Comparison of ENCODE assay signal across 14 cellular contexts in genomic region chr9:3931996-3932906, GRCh38.
DNase-seq lines count a peak whose midpoint lies in the region; ATAC-seq, FAIRE-seq and TF ChIP-seq lines count a peak whose summit lies in the region.
"Had no signal": no experiment of that assay in that cellular context is flagged by ENCODE, and none has a peak within 500 bp of the region (broad histone marks: within the 10 kb centered on the region; RNA-seq: fewer than 3 reads in every experiment).

No MANE protein-coding gene starts in this region.

- H3K27me3 ChIP-seq in keratinocyte (ENCODE audit: control insufficient read depth, extremely low read depth, insufficient read depth, low read length), result no peaks in the 10 kb centered on the region

- no peaks in the 10 kb centered on the region for H3K9me3 ChIP-seq in keratinocyte (ENCODE audit: control insufficient read depth, low read depth, low read length)

- TF ChIP-seq CTCF in AG10803 (conservative IDR thresholded peaks at IDR 0.05; ENCODE audit: low read length) (no peak), HFFc6 (IDR thresholded peaks at IDR 0.05) (no peak), keratinocyte (optimal IDR thresholded peaks at IDR 0.05 in 1 of 3, IDR thresholded peaks at IDR 0.05 in 1 of 3, conservative IDR thresholded peaks at IDR 0.05 in 1 of 3; ENCODE audit: extremely low read depth in 1 of 3, insufficient read depth in 2 of 3, low read length in 3 of 3) (no peak)

- peak; percentile 61 for DNase-seq in AG10803 (ENCODE audit: low read depth)
- DNase-seq in HFFc6, result peak; percentile 58
- no peak for DNase-seq in activated naive CD4-positive, alpha-beta T cell treated with anti-CD3 and anti-CD28 coated beads, Interleukin-2, amount 50 U/mL, for 72 hours (ENCODE audit: low spot score in 2 of 2)
- peak; percentile 52 for DNase-seq in keratinocyte (ENCODE audit: low read depth, low spot score)
- DNase-seq in GDM1 (lab: John Stamatoyannopoulos, UW), result no peak
- no peak for DNase-seq in stimulated activated CD4-positive, alpha-beta T cell treated with anti-CD3 and anti-CD28 coated beads, Interleukin-4, amount 100 ng/mL, for 24 hours
- no peak for DNase-seq in stimulated activated CD4-positive, alpha-beta T cell treated with anti-CD3 and anti-CD28 coated beads, Interleukin-12 subunit alpha, Interleukin-12 subunit beta, amount 100 ng/mL, for 4 hours
- no peak for DNase-seq in 8988T
- DNase-seq: CD4-positive, alpha-beta memory T cell; MM.1S; stimulated activated CD4-positive, alpha-beta T cell treated with anti-CD3 and anti-CD28 coated beads, Interleukin-2, amount 100 ng/mL, for 24 hours; stimulated activated naive CD4-positive, alpha-beta T cell treated with Interleukin-2 at 50 U/mL for 16 hours had no signal

- peaks cover 31% of the 10 kb centered on the region for H3K36me3 Mint-ChIP-seq in HFFc6 (ENCODE audit: low read depth)
- no peaks in the 10 kb centered on the region for H3K36me3 Mint-ChIP-seq in activated naive CD4-positive, alpha-beta T cell treated with anti-CD3 and anti-CD28 coated beads, Interleukin-2, amount 50 U/mL, for 72 hours
- H3K36me3 Mint-ChIP-seq: CD4-positive, alpha-beta memory T cell had no signal

- H3K4me1 ChIP-seq in keratinocyte (ENCODE audit: control insufficient read depth, extremely low read depth, insufficient read depth, low read length), result peaks cover 17% of the 10 kb centered on the region
- H3K4me1 ChIP-seq: parathyroid adenoma had no signal

- H3K4me3 ChIP-seq in AG10803 (ENCODE audit: low read length), result no peak overlapping the region
- H3K4me3 ChIP-seq in keratinocyte (ENCODE audit: control insufficient read depth in 2 of 3, extremely low read depth in 1 of 3, insufficient read depth in 2 of 3, low read depth in 1 of 3, low read length in 3 of 3), result peak overlapping the region in 1 of 3 experiments; percentile 17

- peak overlapping the region; percentile 46 for H3K27ac ChIP-seq in keratinocyte (ENCODE audit: control insufficient read depth, insufficient read depth, low read length)
- H3K27ac ChIP-seq: parathyroid adenoma had no signal

- ATAC-seq in activated naive CD4-positive, alpha-beta T cell treated with anti-CD3 and anti-CD28 coated beads, Interleukin-2, amount 50 U/mL, for 72 hours, result peak; percentile 48 to 85
- ATAC-seq: Panc1 had no signal

- H3K9ac ChIP-seq in keratinocyte (ENCODE audit: control insufficient read depth, extremely low read depth, insufficient read depth, low read length), result no peak overlapping the region
- H3K9ac ChIP-seq: parathyroid adenoma had no signal

- no peaks in the 10 kb centered on the region for H3K9me3 Mint-ChIP-seq in HFFc6
- H3K9me3 Mint-ChIP-seq in activated naive CD4-positive, alpha-beta T cell treated with anti-CD3 and anti-CD28 coated beads, Interleukin-2, amount 50 U/mL, for 72 hours, result no peaks in the 10 kb centered on the region
- H3K9me3 Mint-ChIP-seq: CD4-positive, alpha-beta memory T cell had no signal

- H2AFZ ChIP-seq in keratinocyte (ENCODE audit: control insufficient read depth, low read length), result no peak overlapping the region
- H2AFZ ChIP-seq: parathyroid adenoma had no signal

- dilution Hi-C loops in keratinocyte (cut with MboI; ENCODE audit: extremely low pct_ligation_motif_present, low sequenced_read_pairs), result no loop called here

- no peaks in the 10 kb centered on the region for H4K20me1 ChIP-seq in keratinocyte (ENCODE audit: control insufficient read depth, extremely low read depth, insufficient read depth, low read length)

- H3K79me2 ChIP-seq in keratinocyte (ENCODE audit: control insufficient read depth, insufficient read depth, low read length), result no peaks in the 10 kb centered on the region
- H3K79me2 ChIP-seq: parathyroid adenoma had no signal

- H3K27me3 Mint-ChIP-seq in HFFc6 (ENCODE audit: insufficient read depth), result no peaks in the 10 kb centered on the region

- peak overlapping the region; percentile 30; the same call in 1 of the 2 replicates for H3K4me3 Mint-ChIP-seq in HFFc6
- H3K4me3 Mint-ChIP-seq: CD4-positive, alpha-beta memory T cell had no signal

- H3K36me3 ChIP-seq in keratinocyte (ENCODE audit: control insufficient read depth in 2 of 2, extremely low read depth in 1 of 2, insufficient read depth in 2 of 2, low read length in 2 of 2), result no peaks in the 10 kb centered on the region

- H3K4me1 Mint-ChIP-seq in HFFc6 (ENCODE audit: low read depth), result peaks cover 26% of the 10 kb centered on the region
- H3K4me1 Mint-ChIP-seq: CD4-positive, alpha-beta memory T cell had no signal

- peak overlapping the region; percentile 80 for H3K27ac Mint-ChIP-seq in HFFc6
- H3K27ac Mint-ChIP-seq in activated naive CD4-positive, alpha-beta T cell treated with anti-CD3 and anti-CD28 coated beads, Interleukin-2, amount 50 U/mL, for 72 hours, result peak overlapping the region in 1 of 2 donors; percentile 68
- H3K27ac Mint-ChIP-seq: CD4-positive, alpha-beta memory T cell had no signal

- peak overlapping the region; percentile 57 for H3K4me2 ChIP-seq in keratinocyte (ENCODE audit: control insufficient read depth, extremely low read depth, insufficient read depth, low read depth, low read length)

- no peaks in the 10 kb centered on the region for H3K9me1 ChIP-seq in keratinocyte (ENCODE audit: control insufficient read depth, extremely low read depth, insufficient read depth, low read length)

- peak; percentile 66 for FAIRE-seq in keratinocyte (lab: Jason Lieb, UNC)

Comparison
In these comparisons a context has a peak if more than half of its experiments do, and no peak if none do; other contexts are left out.
1. DNase-seq: peak in AG10803 (single experiment), HFFc6 (single experiment) and keratinocyte (single experiment); none in activated naive CD4-positive, alpha-beta T cell treated with anti-CD3 and anti-CD28 coated beads, Interleukin-2, amount 50 U/mL, for 72 hours (0 of 2), GDM1 (single experiment), stimulated activated CD4-positive, alpha-beta T cell treated with anti-CD3 and anti-CD28 coated beads, Interleukin-4, amount 100 ng/mL, for 24 hours (single experiment), stimulated activated CD4-positive, alpha-beta T cell treated with anti-CD3 and anti-CD28 coated beads, Interleukin-12 subunit alpha, Interleukin-12 subunit beta, amount 100 ng/mL, for 4 hours (single experiment) and 8988T (single experiment).